Comparison of ENCODE assay signal across 8 cellular contexts in genomic region chr3:139111392-139112229, GRCh38.
DNase-seq lines count a peak whose midpoint lies in the region; ATAC-seq and TF ChIP-seq lines count a peak whose summit lies in the region.

No MANE protein-coding gene starts in this region.

- H2AFZ ChIP-seq in Karpas-422 (ENCODE audit: low read length), result no peak overlapping the region

- intact Hi-C loops in heart left ventricle (cut with DNase I), result loop anchor here (2.0 to 10.0 kb wide), 3 partner anchors 93 to 217 kb away; no protein-coding TSS in a partner anchor
- intact Hi-C loops in prostate gland (cut with DNase I), result loop anchor here (2.0 kb wide), 1 partner anchor 217 kb away; no protein-coding TSS in a partner anchor

- peak; percentile 92 for TF ChIP-seq CTCF in AG04450 (IDR thresholded peaks at IDR 0.05; ENCODE audit: low read depth, low read length)
- peak; percentile 50 to 76 (median 64) for TF ChIP-seq CTCF in heart left ventricle (IDR thresholded peaks at IDR 0.05)
- TF ChIP-seq CTCF in prostate gland (IDR thresholded peaks at IDR 0.05), result peak; percentile 49 to 78 (median 66)

- WGBS in heart left ventricle, 4 donors, result 6 to 17% (median 7%) methylated on average over 9 to 13 of the region's 13 CpGs
- WGBS in prostate gland, result 15% methylated on average over 10 of the region's 13 CpGs

- H3K9me2 ChIP-seq in Karpas-422 (replicated peaks; ENCODE audit: insufficient read depth, low read length), result no peaks in the 10 kb centered on the region

- peaks cover 25% of the 10 kb centered on the region for H3K27me3 ChIP-seq in AG04450 (ENCODE audit: control insufficient read depth, insufficient read depth, low read length)
- no peaks in the 10 kb centered on the region for H3K27me3 ChIP-seq in Karpas-422 (ENCODE audit: low read length)
- H3K27me3 ChIP-seq in adipocyte (replicated peaks; ENCODE audit: control insufficient read depth, insufficient read depth, low read length), result peaks cover 49% of the 10 kb centered on the region
- peaks cover 0 to 8% (median 0%) of the 10 kb centered on the region in 9 donors for H3K27me3 ChIP-seq in heart left ventricle
- no peaks in the 10 kb centered on the region for H3K27me3 ChIP-seq in prostate gland (replicated peaks; ENCODE audit: insufficient read depth)

- H3K4me3 ChIP-seq in AG04450 (ENCODE audit: low read depth, low read length) (no peak overlapping the region), Karpas-422 (ENCODE audit: low read length) (no peak overlapping the region), adipocyte (ENCODE audit: low read length) (no peak overlapping the region), heart left ventricle (no peak overlapping the region), prostate gland (no peak overlapping the region)

- H3K9me3 ChIP-seq in AG04450 (ENCODE audit: control insufficient read depth, insufficient read depth, low read length) (no peaks in the 10 kb centered on the region), Karpas-422 (ENCODE audit: low read length) (no peaks in the 10 kb centered on the region), adipocyte (ENCODE audit: control insufficient read depth, low read length) (no peaks in the 10 kb centered on the region), heart left ventricle (no peaks in the 10 kb centered on the region), prostate gland (no peaks in the 10 kb centered on the region)

- no peaks in the 10 kb centered on the region for H3K79me2 ChIP-seq in Karpas-422 (ENCODE audit: low read length)

- H3K36me3 ChIP-seq in Karpas-422 (ENCODE audit: insufficient read depth, low read length), result no peaks in the 10 kb centered on the region
- H3K36me3 ChIP-seq in adipocyte (ENCODE audit: control insufficient read depth, insufficient read depth, low read length, severe bottlenecking), result no peaks in the 10 kb centered on the region
- H3K36me3 ChIP-seq in heart left ventricle, result no peaks in the 10 kb centered on the region
- no peaks in the 10 kb centered on the region for H3K36me3 ChIP-seq in prostate gland

- no peak overlapping the region for H3K9ac ChIP-seq in Karpas-422 (ENCODE audit: low read length)
- H3K9ac ChIP-seq in adipocyte (ENCODE audit: low read length), result no peak overlapping the region

- TF ChIP-seq POLR2A in heart left ventricle (IDR thresholded peaks at IDR 0.05) (no peak), prostate gland (IDR thresholded peaks at IDR 0.05) (no peak)

- ATAC-seq in GM18868 (IDR thresholded peaks at IDR 0.05; ENCODE audit: unreplicated experiment) (peak; percentile 68), heart left ventricle (peak; percentile 57 to 82 (median 80)), HG02623 (IDR thresholded peaks at IDR 0.05; ENCODE audit: unreplicated experiment) (no peak)

- CTCF ChIA-PET in AG04450 (lab: Charles Lee), result interaction anchor here (0.6 to 5.6 kb wide), 54 partner anchors 8 to 520 kb away, joined by 3 to 140 read pairs (median 4); partner anchors contain the start of gene MRPS22

- DNase-seq in AG04450 (ENCODE audit: low read depth, low spot score) (peak; percentile 41), Karpas-422 (peak; percentile 82), SK-N-DZ (ENCODE audit: low spot score) (peak; percentile 34), adipocyte (ENCODE audit: low read depth) (peak; percentile 87), heart left ventricle (peak; percentile 37 to 73 (median 59)), prostate gland (ENCODE audit: low spot score) (peak; percentile 39)

- POLR2A ChIA-PET in AG04450 (lab: Yijun Ruan, JAX), result interaction anchor here (1.0 kb wide), 1 partner anchor 242 kb away, joined by 3 read pairs; no protein-coding TSS in a partner anchor

- H3K4me1 ChIP-seq in Karpas-422 (ENCODE audit: low read length) (no peaks in the 10 kb centered on the region), adipocyte (ENCODE audit: control insufficient read depth, insufficient read depth, low read length) (no peaks in the 10 kb centered on the region), heart left ventricle (no peaks in the 10 kb centered on the region), prostate gland (replicated peaks) (no peaks in the 10 kb centered on the region)

- H3K27ac ChIP-seq in AG04450 (ENCODE audit: low read depth, low read length) (no peak overlapping the region), Karpas-422 (ENCODE audit: low read length) (no peak overlapping the region), heart left ventricle (no peak overlapping the region), prostate gland (no peak overlapping the region)

- H3K4me2 ChIP-seq in Karpas-422 (ENCODE audit: low read depth, low read length, poor library complexity, severe bottlenecking), result no peak overlapping the region

- H4K20me1 ChIP-seq in Karpas-422 (ENCODE audit: insufficient read depth, low read depth, low read length), result no peaks in the 10 kb centered on the region

Comparison
In these comparisons a context has a peak if more than half of its experiments do, and no peak if none do; other contexts are left out.
1. DNase-seq: peak in every context shown above with its lines; median percentile 87 in adipocyte; 82 in Karpas-422; 59 in heart left ventricle; 41 in AG04450; 39 in prostate gland; 34 in SK-N-DZ.